Comparison of ENCODE assay signal across 17 cellular contexts in genomic region chr10:72027498-72027897, GRCh38.
DNase-seq lines count a peak whose midpoint lies in the region; ATAC-seq and TF ChIP-seq lines count a peak whose summit lies in the region.
"Had no signal": no experiment of that assay in that cellular context is flagged by ENCODE, and none has a peak within 500 bp of the region (broad histone marks: within the 10 kb centered on the region; RNA-seq: fewer than 3 reads in every experiment).

No MANE protein-coding gene starts in this region.

- in situ Hi-C loops in Panc1 (cut with HindIII; ENCODE audit: low pct_unique_long_range_greater_than_20kb, low sequenced_read_pairs) = no loop called here

- H3K4me3 ChIP-seq in HEK293 (ENCODE audit: low read depth, low read length) (no peak overlapping the region), Panc1 (ENCODE audit: low read depth in 2 of 2, low read length in 2 of 2) (no peak overlapping the region)
- H3K4me3 ChIP-seq: ovary had no signal

- intact Hi-C loops in Panc1 (cut with micrococcal nuclease; ENCODE audit: unreplicated experiment) = no loop called here

- no peak overlapping the region for H3K27ac Mint-ChIP-seq in stimulated activated naive B cell treated with anti-CD40 and anti-IgM and Interleukin-4, amounts not matched to agents 10 μg/mL and 1 μg/mL and 100 μg/mL, for 72 hours
- H3K27ac Mint-ChIP-seq in WTC11 = no peak overlapping the region

- H3K27me3 ChIP-seq in Panc1 (ENCODE audit: control insufficient read depth, insufficient read depth, low read length) = no peaks in the 10 kb centered on the region
- H3K27me3 ChIP-seq: ovary had no signal

- BruUV-seq in Panc1 (replicated peaks; lab: Mats Ljungman, UMichigan) = no TSS peak

- H3K27ac ChIP-seq in HEK293 (ENCODE audit: extremely low read depth, low read depth, low read length) (no peak overlapping the region; the same call in 1 of the 2 replicates), Panc1 (ENCODE audit: low read length) (no peak overlapping the region)

- peaks cover 12% of the 10 kb centered on the region; the same call in 1 of the 2 replicates for H3K4me1 ChIP-seq in HEK293 (ENCODE audit: control insufficient read depth, insufficient read depth, low read length)
- peaks cover 18% of the 10 kb centered on the region for H3K4me1 ChIP-seq in Panc1 (ENCODE audit: control insufficient read depth, insufficient read depth, low read length)

- CTCF ChIA-PET in HEK293 (lab: Yijun Ruan, JAX) = interaction anchor here (1.7 kb wide), 1 partner anchor 17 kb away, joined by 5 read pairs; no protein-coding TSS in a partner anchor
- CTCF ChIA-PET in Panc1 (lab: Charles Lee) = no interaction called here
- CTCF ChIA-PET in WTC11 (lab: Charles Lee) = no interaction called here

- TF ChIP-seq CTCF in HEK293 (tag by site-specific recombination; IDR thresholded peaks at IDR 0.05) = no peak
- no peak for TF ChIP-seq CTCF in Panc1 (IDR thresholded peaks at IDR 0.05)
- TF ChIP-seq CTCF in WTC11 (IDR thresholded peaks at IDR 0.05) = no peak

- ATAC-seq in Panc1 (0 out of 2 replicates have a peak, but pooled peaks have one; percentile 39), HG03469 (IDR thresholded peaks at IDR 0.05; ENCODE audit: unreplicated experiment) (no peak), WTC11 (no peak)
- peak; percentile 39 to 68 for ATAC-seq in stimulated activated naive B cell treated with anti-CD40 and anti-IgM and Interleukin-4, amounts not matched to agents 10 μg/mL and 1 μg/mL and 100 μg/mL, for 72 hours (replicated peaks)

- POLR2A ChIA-PET in HEK293 (lab: Yijun Ruan, JAX) (no interaction called here), Panc1 (lab: Charles Lee) (no interaction called here), WTC11 (lab: Charles Lee) (no interaction called here)

- DNase-seq in Panc1 (ENCODE audit: low read depth, low spot score) (no peak), glomerular visceral epithelial cell (ENCODE audit: extremely low spot score) (peak; percentile 17), HPDE6-E6E7 (ENCODE audit: extremely low spot score) (no peak), WTC11 (ENCODE audit: low spot score) (no peak)
- DNase-seq in stimulated activated naive B cell treated with anti-CD40 and anti-IgM and Interleukin-4, amounts not matched to agents 10 μg/mL and 1 μg/mL and 100 μg/mL, for 72 hours = no peak
- DNase-seq: activated CD8-positive, alpha-beta memory T cell treated with anti-CD3 and anti-CD28 coated beads, Interleukin-2, amount 50 U/mL, for 4 hours; activated naive CD4-positive, alpha-beta T cell treated with anti-CD3 and anti-CD28 coated beads, Interleukin-2, amount 50 U/mL, for 16 hours; C1 segment of cervical spinal cord; central memory CD4-positive, alpha-beta T cell; glutamatergic neuron; H9; KBM-7; NCI-H1436 treated with DMSO at 0.1 percent for 48 hours; stimulated activated naive CD4-positive, alpha-beta T cell treated with Interleukin-2 at 50 U/mL for 16 hours had no signal

- H3K4me1 Mint-ChIP-seq in stimulated activated naive B cell treated with anti-CD40 and anti-IgM and Interleukin-4, amounts not matched to agents 10 μg/mL and 1 μg/mL and 100 μg/mL, for 72 hours = peaks cover 0 to 3% of the 10 kb centered on the region in 2 donors
- no peaks in the 10 kb centered on the region for H3K4me1 Mint-ChIP-seq in WTC11
- H3K4me1 Mint-ChIP-seq: H9 had no signal

- H3K9me3 ChIP-seq in HEK293 (ENCODE audit: control insufficient read depth, insufficient read depth, low read depth, low read length) (no peaks in the 10 kb centered on the region), Panc1 (ENCODE audit: control insufficient read depth, insufficient read depth, low read depth, low read length) (no peaks in the 10 kb centered on the region)
- H3K9me3 ChIP-seq: ovary had no signal

- H3K4me3 Mint-ChIP-seq in stimulated activated naive B cell treated with anti-CD40 and anti-IgM and Interleukin-4, amounts not matched to agents 10 μg/mL and 1 μg/mL and 100 μg/mL, for 72 hours = no peak overlapping the region
- H3K4me3 Mint-ChIP-seq in WTC11 = no peak overlapping the region
- H3K4me3 Mint-ChIP-seq: H9 had no signal

- no peaks in the 10 kb centered on the region for H3K9me3 Mint-ChIP-seq in stimulated activated naive B cell treated with anti-CD40 and anti-IgM and Interleukin-4, amounts not matched to agents 10 μg/mL and 1 μg/mL and 100 μg/mL, for 72 hours
- no peaks in the 10 kb centered on the region for H3K9me3 Mint-ChIP-seq in WTC11
- H3K9me3 Mint-ChIP-seq: H9 had no signal

- H3K36me3 ChIP-seq in HEK293 (ENCODE audit: control insufficient read depth in 2 of 2, insufficient read depth in 1 of 2, low read length in 2 of 2) = no peaks in the 10 kb centered on the region
- H3K36me3 ChIP-seq in Panc1 (ENCODE audit: control insufficient read depth, insufficient read depth, low read length) = no peaks in the 10 kb centered on the region
- H3K36me3 ChIP-seq: ovary had no signal

- no peaks in the 10 kb centered on the region for H3K36me3 Mint-ChIP-seq in stimulated activated naive B cell treated with anti-CD40 and anti-IgM and Interleukin-4, amounts not matched to agents 10 μg/mL and 1 μg/mL and 100 μg/mL, for 72 hours
- no peaks in the 10 kb centered on the region for H3K36me3 Mint-ChIP-seq in WTC11

- peaks cover 13 to 32% of the 10 kb centered on the region in 2 donors for H3K27me3 Mint-ChIP-seq in stimulated activated naive B cell treated with anti-CD40 and anti-IgM and Interleukin-4, amounts not matched to agents 10 μg/mL and 1 μg/mL and 100 μg/mL, for 72 hours
- H3K27me3 Mint-ChIP-seq in WTC11 (ENCODE audit: low read depth) = no peaks in the 10 kb centered on the region; the same call in 1 of the 2 replicates

TF ChIP-seq in WTC11, 78 proteins besides CTCF, POLR2A, EP300 and RAD21 (continues in another document):
- TF ChIP-seq GTF2I (CRISPR knock-in tag; conservative IDR thresholded peaks at IDR 0.05) (no peak), IRF2 (CRISPR knock-in tag; IDR thresholded peaks at IDR 0.05; ENCODE audit: borderline replicate concordance, low read depth) (no peak), NR1H2 (CRISPR knock-in tag; IDR thresholded peaks at IDR 0.05) (no peak), ZNF219 (CRISPR knock-in tag; IDR thresholded peaks at IDR 0.05; ENCODE audit: borderline replicate concordance) (no peak), RORB (CRISPR knock-in tag; IDR thresholded peaks at IDR 0.05) (no peak), HMGA2 (CRISPR knock-in tag; IDR thresholded peaks at IDR 0.05) (no peak), JUN (CRISPR knock-in tag; IDR thresholded peaks at IDR 0.05) (no peak), NFE2L1 (CRISPR knock-in tag; IDR thresholded peaks at IDR 0.05) (no peak), ATF3 (CRISPR knock-in tag; conservative IDR thresholded peaks at IDR 0.05) (no peak), CREB1 (CRISPR knock-in tag; IDR thresholded peaks at IDR 0.05) (no peak), ATF6 (CRISPR knock-in tag; IDR thresholded peaks at IDR 0.05) (no peak), ESRRA (CRISPR knock-in tag; IDR thresholded peaks at IDR 0.05; ENCODE audit: borderline replicate concordance) (no peak), AFF4 (CRISPR knock-in tag; IDR thresholded peaks at IDR 0.05; ENCODE audit: borderline replicate concordance) (no peak)

Comparison
In these comparisons a context has a peak if more than half of its experiments do, and no peak if none do; other contexts are left out.
1. ATAC-seq: peak in Panc1 (single experiment) and stimulated activated naive B cell treated with anti-CD40 and anti-IgM and Interleukin-4, amounts not matched to agents 10 μg/mL and 1 μg/mL and 100 μg/mL, for 72 hours (2 of 2); none in HG03469 (single experiment) and WTC11 (single experiment).
2. Of the 8 proteins assayed by ChIP-seq in both HEK293 and WTC11: peak only in HEK293: ZBTB21 and ZNF121; only in WTC11: none; in both: none; in neither: 6.